In genomic region chr17:10730956-10731879, GRCh38 we compare ENCODE assay signal across 9 cellular contexts. TPM values are rescaled to one million over a fixed set of nuclear protein-coding genes. Genes with fewer than 3 reads are reported as not detected.
DNase-seq lines count a peak whose midpoint lies in the region; ATAC-seq and TF ChIP-seq lines count a peak whose summit lies in the region.
"Had no signal": no experiment of that assay in that cellular context is flagged by ENCODE, and none has a peak within 500 bp of the region (broad histone marks: within the 10 kb centered on the region; RNA-seq: fewer than 3 reads in every experiment).

No MANE protein-coding gene starts in this region.

- peak overlapping the region; percentile 80 to 82 for H3K9ac ChIP-seq in mucosa of rectum (ENCODE audit: low read depth in 1 of 2, low read length in 2 of 2)

- H3K27ac ChIP-seq in right atrium auricular region: no peak overlapping the region
- no peak overlapping the region for H3K27ac ChIP-seq in coronary artery
- H3K27ac ChIP-seq in mucosa of rectum (ENCODE audit: low read depth in 2 of 2, low read length in 2 of 2): peak overlapping the region; percentile 81 to 91
- H3K27ac ChIP-seq in left lung: no peak overlapping the region

- H3K36me3 ChIP-seq in right atrium auricular region (no peaks in the 10 kb centered on the region), mucosa of rectum (ENCODE audit: control insufficient read depth in 2 of 2, insufficient read depth in 2 of 2, low read length in 2 of 2) (no peaks in the 10 kb centered on the region), left lung (no peaks in the 10 kb centered on the region)

- TF ChIP-seq CTCF in right atrium auricular region (IDR thresholded peaks at IDR 0.05): no peak
- TF ChIP-seq CTCF in coronary artery (IDR thresholded peaks at IDR 0.05): no peak
- TF ChIP-seq CTCF in left lung (IDR thresholded peaks at IDR 0.05): no peak

- ATAC-seq in left cardiac atrium (no peak), left lung (no peak)

- intact Hi-C loops in left cardiac atrium (cut with DNase I) (loop anchor here in 1 of 2 donors (10.0 kb wide), 1 partner anchor 924 kb away; no protein-coding TSS in a partner anchor), left lung (cut with DNase I) (no loop called here)

- H3K4me1 ChIP-seq in right atrium auricular region: peaks cover 0 to 7% of the 10 kb centered on the region in 2 donors
- H3K4me1 ChIP-seq in mucosa of rectum (ENCODE audit: control insufficient read depth in 2 of 2, insufficient read depth in 2 of 2, low read length in 2 of 2): peaks cover 7 to 32% of the 10 kb centered on the region in 2 donors
- H3K4me1 ChIP-seq in left lung: peaks cover 0 to 10% of the 10 kb centered on the region in 2 donors

- H3K4me3 ChIP-seq in right atrium auricular region (no peak overlapping the region), coronary artery (no peak overlapping the region), mucosa of rectum (ENCODE audit: low read length in 2 of 2) (peak overlapping the region; percentile 73), left lung (no peak overlapping the region)

- H3K9me3 ChIP-seq in right atrium auricular region (no peaks in the 10 kb centered on the region), mucosa of rectum (ENCODE audit: control insufficient read depth in 2 of 2, low read length in 2 of 2) (no peaks in the 10 kb centered on the region), left lung (no peaks in the 10 kb centered on the region)

- no peaks in the 10 kb centered on the region for H3K27me3 ChIP-seq in right atrium auricular region
- no peaks in the 10 kb centered on the region for H3K27me3 ChIP-seq in mucosa of rectum (ENCODE audit: control insufficient read depth in 2 of 2, insufficient read depth in 2 of 2, low read length in 2 of 2)
- H3K27me3 ChIP-seq in left lung: no peaks in the 10 kb centered on the region

- peak; percentile 53 for DNase-seq in right atrium auricular region (ENCODE audit: low spot score)
- DNase-seq in left cardiac atrium: no peak
- peak; percentile 70 for DNase-seq in coronary artery (ENCODE audit: low spot score)
- no peak for DNase-seq in left lung
- no peak for DNase-seq in NCI-H1694 treated with DMSO at 0.1 percent for 48 hours (lab: John Stamatoyannopoulos, UW)
- DNase-seq in NAMALWA (ENCODE audit: low spot score): no peak
- DNase-seq in NCI-H226: no peak
- DNase-seq: activated CD8-positive, alpha-beta memory T cell treated with anti-CD3 and anti-CD28 coated beads, Interleukin-2, amount 50 U/mL, for 4 hours had no signal

RNA-seq across cellular contexts. Expression of gene TMEM220, which starts 1.4 kb away (rescaled TPM):
- total RNA-seq in right atrium auricular region: 1 to 10 TPM; 5.5 to 6.5 TPM
- total RNA-seq in left cardiac atrium: 1 to 10 TPM; 7.7 to 8.0 TPM
- 1 to 10 TPM; 6.9 to 7.6 TPM for total RNA-seq in left lung

RNA-seq across cellular contexts. Expression of gene ADPRM, which starts 33.8 kb away (rescaled TPM):
- total RNA-seq in right atrium auricular region: 1 to 10 TPM; 2.4 to 3.8 TPM
- 1 to 10 TPM; 3.7 to 5.2 TPM for total RNA-seq in left cardiac atrium
- total RNA-seq in left lung: 1 to 10 TPM; 6.2 to 6.5 TPM

RNA-seq across cellular contexts. Expression of gene SCO1, which starts 33.9 kb away (rescaled TPM):
- total RNA-seq in right atrium auricular region (10 to 100 TPM; 14.6 to 21.6 TPM), left cardiac atrium (10 to 100 TPM; 26.9 to 27.1 TPM), left lung (10 to 100 TPM; 24.5 to 25.1 TPM)

Comparison
In these comparisons a context has a peak if more than half of its experiments do, and no peak if none do; other contexts are left out.
1. DNase-seq: peak in right atrium auricular region (single experiment) and coronary artery (single experiment); none in left cardiac atrium (single experiment), left lung (0 of 2), NCI-H1694 treated with DMSO at 0.1 percent for 48 hours (single experiment), NAMALWA (single experiment) and NCI-H226 (single experiment).
2. H3K27ac ChIP-seq: peak in mucosa of rectum (2 of 2); none in right atrium auricular region (0 of 2), coronary artery (0 of 2) and left lung (0 of 2).
3. H3K4me3 ChIP-seq: peak in mucosa of rectum (2 of 2); none in right atrium auricular region (0 of 2), coronary artery (single experiment) and left lung (0 of 2).